Comparison of ENCODE assay signal across 8 cellular contexts in the genomic region with DNA sequence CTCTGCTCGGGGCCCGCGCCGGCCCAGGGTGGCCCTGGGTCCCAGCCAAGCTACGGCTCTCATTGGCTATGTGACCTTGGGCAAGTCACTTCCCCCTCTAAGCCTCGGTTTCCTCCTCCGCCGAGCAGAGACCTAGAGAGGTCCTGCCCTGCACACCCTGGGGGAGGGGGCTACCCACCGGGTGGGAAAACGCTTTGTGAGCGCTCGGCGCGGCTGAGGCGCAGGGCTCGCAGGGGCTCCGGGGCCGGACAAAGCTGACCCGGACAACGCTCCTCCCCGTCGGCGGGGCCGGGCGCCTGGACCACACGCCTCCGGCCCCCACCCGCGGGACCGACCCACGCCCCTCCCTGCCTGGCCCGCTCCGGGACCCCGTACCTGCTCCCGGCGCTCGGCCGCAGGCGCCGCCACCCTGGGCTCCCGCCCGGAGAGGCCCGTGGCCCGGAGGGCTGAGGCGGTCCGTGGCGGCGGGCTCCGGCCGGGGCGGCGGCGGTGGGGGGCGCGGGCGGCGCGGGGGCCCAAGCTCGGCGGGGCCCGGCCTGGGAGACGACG.
A peak's percentile ranks its signal among the peaks of the same experiment; 100 is the strongest.
DNase-seq lines count a peak whose midpoint lies in the region; ATAC-seq and TF ChIP-seq lines count a peak whose summit lies in the region.

No MANE protein-coding gene starts in this region.

- H3K4me1 ChIP-seq in neuronal stem cell (ENCODE audit: control insufficient read depth in 2 of 2, insufficient read depth in 1 of 2, low read depth in 1 of 2, low read length in 2 of 2) (peaks cover 8 to 13% of the 10 kb centered on the region in 2 donors), upper lobe of left lung (peaks cover 20 to 30% (median 24%) of the 10 kb centered on the region in 4 donors)

- H3K4me2 ChIP-seq in neuronal stem cell (ENCODE audit: insufficient read depth, low read length, poor library complexity, severe bottlenecking): peak overlapping the region; percentile 74

- peak overlapping the region; percentile 86 for H3K9ac ChIP-seq in neuronal stem cell (ENCODE audit: low read depth, low read length, poor library complexity)

- peaks cover 62% of the 10 kb centered on the region for H3K4me1 Mint-ChIP-seq in activated T-cell treated with anti-CD3 and anti-CD28 coated beads, Interleukin-2, amount 50 U/mL, for 24 hours (ENCODE audit: low read depth)

- H3K27me3 Mint-ChIP-seq in activated T-cell treated with anti-CD3 and anti-CD28 coated beads, Interleukin-2, amount 50 U/mL, for 24 hours: no peaks in the 10 kb centered on the region

- H4K8ac ChIP-seq in neuronal stem cell (ENCODE audit: low read depth, low read length): peak overlapping the region; percentile 44

- peak overlapping the region; percentile 95 for H3K18ac ChIP-seq in neuronal stem cell (ENCODE audit: low read length)

- H3K4me3 Mint-ChIP-seq in activated T-cell treated with anti-CD3 and anti-CD28 coated beads, Interleukin-2, amount 50 U/mL, for 24 hours: peak overlapping the region; percentile 94

- H3K9me3 Mint-ChIP-seq in activated T-cell treated with anti-CD3 and anti-CD28 coated beads, Interleukin-2, amount 50 U/mL, for 24 hours: no peaks in the 10 kb centered on the region

- H2BK5ac ChIP-seq in neuronal stem cell (ENCODE audit: low read length): peak overlapping the region; percentile 93

- DNase-seq in NOMO-1 treated with DMSO at 0.1 percent for 48 hours (lab: John Stamatoyannopoulos, UW; ENCODE audit: unreplicated experiment) (peak; percentile 16), fibroblast of pulmonary artery (ENCODE audit: low read depth) (peak; percentile 21), neuronal stem cell (ENCODE audit: low spot score) (peak; percentile 23), upper lobe of left lung (peak; percentile 60 to 93), NCI-H510A (lab: John Stamatoyannopoulos, UW) (no peak)
- peak; percentile 76 for DNase-seq in activated T-cell treated with anti-CD3 and anti-CD28 coated beads, Interleukin-2, amount 50 U/mL, for 24 hours

- H3K4me3 ChIP-seq in fibroblast of pulmonary artery (replicated peaks; ENCODE audit: low read depth, low read length) (peak overlapping the region; percentile 88), neuronal stem cell (ENCODE audit: low read length in 2 of 2) (peak overlapping the region; percentile 83 to 94), upper lobe of left lung (peak overlapping the region; percentile 92 to 97 (median 94))

- TF ChIP-seq CTCF in fibroblast of pulmonary artery (IDR thresholded peaks at IDR 0.05; ENCODE audit: low read length, missing control alignments): no peak
- no peak for TF ChIP-seq CTCF in upper lobe of left lung (IDR thresholded peaks at IDR 0.05)

- peak overlapping the region; percentile 94 for H2AK5ac ChIP-seq in neuronal stem cell (ENCODE audit: low read depth, low read length)

- peak overlapping the region; percentile 87 for H2BK15ac ChIP-seq in neuronal stem cell (ENCODE audit: low read length)

- H3K27ac Mint-ChIP-seq in activated T-cell treated with anti-CD3 and anti-CD28 coated beads, Interleukin-2, amount 50 U/mL, for 24 hours: peak overlapping the region; percentile 88

- no peak for TF ChIP-seq POLR2A in upper lobe of left lung (IDR thresholded peaks at IDR 0.05)

- WGBS in neuronal stem cell (ENCODE audit: extremely low coverage in 2 of 2, insufficient read length in 2 of 2, insufficient replicate concordance in 1 of 2), 2 donors: no CpG with 5 or more reads among the region's 63 CpGs
- 0 to 1% methylated on average over 10 to 18 of the region's 63 CpGs for WGBS in upper lobe of left lung, 2 donors

- H3K23ac ChIP-seq in neuronal stem cell (ENCODE audit: low read depth, low read length, poor library complexity): peak overlapping the region; percentile 77

- peak overlapping the region; percentile 16 for H2BK120ac ChIP-seq in neuronal stem cell (ENCODE audit: low read depth, low read length)

- TF ChIP-seq EP300 in upper lobe of left lung (IDR thresholded peaks at IDR 0.05): no peak

- H3K27ac ChIP-seq in neuronal stem cell (replicated peaks; ENCODE audit: low read length) (peak overlapping the region; percentile 88), upper lobe of left lung (peak overlapping the region; percentile 79 to 95 (median 89))

- H3K36me3 ChIP-seq in neuronal stem cell (replicated peaks in 1 of 2; ENCODE audit: control insufficient read depth in 2 of 2, insufficient read depth in 2 of 2, low read length in 2 of 2): peaks cover 3 to 5% of the 10 kb centered on the region in 2 donors
- H3K36me3 ChIP-seq in upper lobe of left lung: no peaks in the 10 kb centered on the region

- H4K91ac ChIP-seq in neuronal stem cell (ENCODE audit: low read depth, low read length, poor library complexity): no peak overlapping the region

- H3K36me3 Mint-ChIP-seq in activated T-cell treated with anti-CD3 and anti-CD28 coated beads, Interleukin-2, amount 50 U/mL, for 24 hours (ENCODE audit: low read depth): peaks cover 21% of the 10 kb centered on the region

- peaks cover 3% of the 10 kb centered on the region for H3K79me1 ChIP-seq in neuronal stem cell (ENCODE audit: low read depth, low read length)

- H2BK12ac ChIP-seq in neuronal stem cell (ENCODE audit: low read length): no peak overlapping the region

- H3K9me3 ChIP-seq in neuronal stem cell (replicated peaks in 1 of 2; ENCODE audit: control insufficient read depth in 2 of 2, insufficient read depth in 1 of 2, low read depth in 1 of 2, low read length in 2 of 2) (no peaks in the 10 kb centered on the region), upper lobe of left lung (no peaks in the 10 kb centered on the region)

- no peak overlapping the region for H3K4ac ChIP-seq in neuronal stem cell (ENCODE audit: low read length)

- no peaks in the 10 kb centered on the region for H3K27me3 ChIP-seq in neuronal stem cell (ENCODE audit: control insufficient read depth in 3 of 3, insufficient read depth in 3 of 3, low read depth in 1 of 3, low read length in 3 of 3)
- H3K27me3 ChIP-seq in upper lobe of left lung: no peaks in the 10 kb centered on the region

- no peak overlapping the region for H3K14ac ChIP-seq in neuronal stem cell (ENCODE audit: low read length)

- peak overlapping the region; percentile 84 for H2AFZ ChIP-seq in neuronal stem cell (ENCODE audit: low read length)

- ATAC-seq in GM18519 (IDR thresholded peaks at IDR 0.05; ENCODE audit: low FRiP score, unreplicated experiment) (peak; percentile 24), HG02798 (IDR thresholded peaks at IDR 0.05; ENCODE audit: poor library complexity, unreplicated experiment) (peak; percentile 40), upper lobe of left lung (ENCODE audit: low FRiP score in 2 of 2) (peak; percentile 54 to 68)
